Comparison of ENCODE assay signal across 16 cellular contexts in the genomic region with DNA sequence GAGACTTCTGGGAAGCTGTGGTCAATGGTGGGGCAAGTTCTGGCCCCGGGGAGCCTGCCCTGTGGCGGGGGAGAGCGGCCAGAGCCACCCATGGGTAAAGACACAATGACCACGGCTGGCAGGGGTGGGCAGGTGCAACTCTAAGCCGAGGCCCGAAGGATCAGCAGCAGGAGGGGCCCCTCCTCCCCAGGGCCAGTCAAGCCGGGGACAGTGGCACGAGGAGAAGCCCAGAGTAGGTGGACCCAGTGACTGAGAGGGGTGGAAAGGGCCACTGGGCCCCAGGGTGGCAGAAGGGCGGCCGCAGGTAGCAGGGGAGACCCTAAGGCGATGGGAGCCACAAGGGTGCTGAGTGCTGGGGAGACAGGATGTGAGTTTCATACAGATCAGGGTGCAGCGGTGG.
"Had no signal": no experiment of that assay in that cellular context is flagged by ENCODE, and none has a peak within 500 bp of the region (broad histone marks: within the 10 kb centered on the region; RNA-seq: fewer than 3 reads in every experiment).

No MANE protein-coding gene starts in this region.

- H3K4me3 Mint-ChIP-seq: activated T-cell treated with anti-CD3 and anti-CD28 coated beads, Interleukin-2, amount 50 U/mL, for 4 hours; immature natural killer cell; neural crest cell had no signal

- H3K4me1 Mint-ChIP-seq: neural crest cell had no signal

- ATAC-seq: activated T-cell treated with anti-CD3 and anti-CD28 coated beads, Interleukin-2, amount 50 U/mL, for 4 hours; esophagus mucosa had no signal

- H3K27ac ChIP-seq: cardiac muscle cell, SK-N-MC, suprapubic skin had no signal

- H3K9me3 Mint-ChIP-seq: activated T-cell treated with anti-CD3 and anti-CD28 coated beads, Interleukin-2, amount 50 U/mL, for 4 hours; immature natural killer cell; neural crest cell had no signal

- H3K27ac Mint-ChIP-seq: immature natural killer cell had no signal

- H3K9me3 ChIP-seq: adrenal gland, suprapubic skin had no signal

- H3K4me3 ChIP-seq: adrenal gland, cardiac muscle cell, SK-N-MC, suprapubic skin had no signal

- DNase-seq: activated CD4-positive, alpha-beta T cell treated with anti-CD3 and anti-CD28 coated beads for 1 hour; activated CD4-positive, alpha-beta T cell treated with anti-CD3 and anti-CD28 coated beads, Interleukin-2, amount 50 U/mL, for 48 hours; activated effector memory CD4-positive, alpha-beta T cell treated with anti-CD3 and anti-CD28 coated beads, Interleukin-2, amount 50 U/mL, for 16 hours; activated T-cell treated with anti-CD3 and anti-CD28 coated beads, Interleukin-2, amount 50 U/mL, for 4 hours; adrenal gland; glutamatergic neuron; immature natural killer cell; midbrain; stimulated activated CD4-positive, alpha-beta T cell treated with anti-CD3 and anti-CD28 coated beads, Interleukin-2, amount 100 ng/mL, for 48 hours; stimulated activated naive CD4-positive, alpha-beta T cell; T1000 had no signal

- H3K27me3 ChIP-seq: adrenal gland, cardiac muscle cell, suprapubic skin had no signal
